1 cellular context compared by ENCODE assay signal in genomic region chr12:50403001-50403440, GRCh38.
TF ChIP-seq lines count a peak whose summit lies in the region.

No MANE protein-coding gene starts in this region.

TF ChIP-seq in HepG2, 621 proteins besides CTCF, POLR2A, EP300 and RAD21 (continued from another document):
- TF ChIP-seq STAT6 (CRISPR knock-in tag; IDR thresholded peaks at IDR 0.05; ENCODE audit: borderline replicate concordance): no peak
- TF ChIP-seq RERE (CRISPR knock-in tag; IDR thresholded peaks at IDR 0.05; ENCODE audit: low read depth): no peak
- no peak for TF ChIP-seq ZNF879 (CRISPR knock-in tag; IDR thresholded peaks at IDR 0.05)
- no peak for TF ChIP-seq SIN3B (IDR thresholded peaks at IDR 0.05; ENCODE audit: low read length)
- TF ChIP-seq ASH2L (IDR thresholded peaks at IDR 0.05; ENCODE audit: insufficient read length, low read depth, low read length): peak; percentile 33
- peak; percentile 81; the same call in 1 of the 2 replicates for TF ChIP-seq NCOR1 (IDR thresholded peaks at IDR 0.05; ENCODE audit: borderline replicate concordance, low read length)
- no peak for TF ChIP-seq FOXA1 (IDR thresholded peaks at IDR 0.05)
- TF ChIP-seq FOXA1 (CRISPR knock-in tag; IDR thresholded peaks at IDR 0.05): no peak
- no peak for TF ChIP-seq ZNF572 (CRISPR knock-in tag; IDR thresholded peaks at IDR 0.05)
- no peak for TF ChIP-seq E2F5 (CRISPR knock-in tag; conservative IDR thresholded peaks at IDR 0.05)
- TF ChIP-seq BCL3 (CRISPR knock-in tag; IDR thresholded peaks at IDR 0.05): no peak
- TF ChIP-seq ZNF430 (CRISPR knock-in tag; IDR thresholded peaks at IDR 0.05): no peak
- no peak for TF ChIP-seq ZBTB21 (CRISPR knock-in tag; IDR thresholded peaks at IDR 0.05)
- no peak for TF ChIP-seq HNRNPLL (IDR thresholded peaks at IDR 0.05; ENCODE audit: low read depth, low read length, poor library complexity, severe bottlenecking)
- no peak for TF ChIP-seq MYNN (CRISPR knock-in tag; IDR thresholded peaks at IDR 0.05; ENCODE audit: low read depth)
- peak in 1 of 2 experiments; percentile 86; a peak in 2 of 4 replicates for TF ChIP-seq NR2F1 (CRISPR knock-in tag; IDR thresholded peaks at IDR 0.05)
- TF ChIP-seq HNRNPH1 (optimal IDR thresholded peaks at IDR 0.05; ENCODE audit: low read depth, low read length): no peak
- no peak for TF ChIP-seq SNAPC5 (CRISPR knock-in tag; IDR thresholded peaks at IDR 0.05; ENCODE audit: borderline replicate concordance)
- no peak for TF ChIP-seq ZNF720 (CRISPR knock-in tag; IDR thresholded peaks at IDR 0.05)
- no peak for TF ChIP-seq SUZ12 (IDR thresholded peaks at IDR 0.05; ENCODE audit: low read depth, low read length)
- TF ChIP-seq ZNF691 (CRISPR knock-in tag; IDR thresholded peaks at IDR 0.05; ENCODE audit: borderline replicate concordance, low read depth): no peak
- TF ChIP-seq STAT5B (CRISPR knock-in tag; IDR thresholded peaks at IDR 0.05): no peak
- TF ChIP-seq ZBTB1 (CRISPR knock-in tag; IDR thresholded peaks at IDR 0.05; ENCODE audit: borderline replicate concordance): no peak
- TF ChIP-seq CENPX (CRISPR knock-in tag; IDR thresholded peaks at IDR 0.05): no peak
- TF ChIP-seq HNF4G (IDR thresholded peaks at IDR 0.05; ENCODE audit: borderline replicate concordance, low read depth, low read length): peak; percentile 63; the same call in 1 of the 2 replicates
- no peak for TF ChIP-seq HNF4G (CRISPR knock-in tag; IDR thresholded peaks at IDR 0.05; ENCODE audit: borderline replicate concordance, low read depth)
- TF ChIP-seq RFX5 (IDR thresholded peaks at IDR 0.05; ENCODE audit: low read depth, low read length): no peak
- TF ChIP-seq PRDM4 (CRISPR knock-in tag; IDR thresholded peaks at IDR 0.05; ENCODE audit: borderline replicate concordance): no peak
- no peak for TF ChIP-seq PAWR (CRISPR knock-in tag; IDR thresholded peaks at IDR 0.05; ENCODE audit: borderline replicate concordance)
- TF ChIP-seq PRDM10 (CRISPR knock-in tag; IDR thresholded peaks at IDR 0.05; ENCODE audit: low read depth): no peak
- TF ChIP-seq RBAK (CRISPR knock-in tag; IDR thresholded peaks at IDR 0.05): no peak
- TF ChIP-seq NR2F6 (IDR thresholded peaks at IDR 0.05): peak; percentile 74
- TF ChIP-seq NR2F6 (CRISPR knock-in tag; IDR thresholded peaks at IDR 0.05): peak; percentile 57
- 0 out of 2 replicates have a peak, but pooled peaks have one; percentile 25 for TF ChIP-seq SAP130 (CRISPR knock-in tag; IDR thresholded peaks at IDR 0.05; ENCODE audit: low read depth)
- TF ChIP-seq ZNF20 (CRISPR knock-in tag; IDR thresholded peaks at IDR 0.05): no peak
TF ChIP-seq in HepG2: peak in this region for 15.
